ENCODE assay signal across 15 cellular contexts in the genomic region with DNA sequence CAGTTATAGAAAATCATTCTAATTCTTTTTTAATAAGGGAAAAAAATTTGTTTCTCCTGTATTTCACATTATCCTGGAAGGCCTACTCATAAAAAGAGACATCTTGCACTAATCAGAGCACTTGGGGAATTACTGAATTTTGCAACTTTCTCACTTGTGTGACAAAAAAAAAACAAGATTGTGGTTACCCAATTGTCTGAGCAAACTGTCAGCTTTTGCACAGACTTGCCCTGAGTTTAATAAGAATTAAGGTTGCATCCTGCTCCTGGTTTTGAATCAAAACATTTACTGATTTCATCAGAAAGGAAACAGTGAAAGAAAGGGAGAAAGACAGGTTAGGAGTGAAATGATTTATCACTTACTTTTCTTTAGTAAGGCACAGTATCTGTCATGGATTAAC. TPM values are rescaled to one million over a fixed set of nuclear protein-coding genes. Genes with fewer than 3 reads are reported as not detected.
DNase-seq lines count a peak whose midpoint lies in the region; ATAC-seq and TF ChIP-seq lines count a peak whose summit lies in the region.
"Had no signal": no experiment of that assay in that cellular context is flagged by ENCODE, and none has a peak within 500 bp of the region (broad histone marks: within the 10 kb centered on the region; RNA-seq: fewer than 3 reads in every experiment).

No MANE protein-coding gene starts in this region.

- CTCF ChIA-PET in SK-N-SH (lab: Yijun Ruan, JAX) (interaction anchor here (0.6 kb wide), 1 partner anchor 76 kb away, joined by 3 read pairs; no protein-coding TSS in a partner anchor), Panc1 (lab: Charles Lee) (no interaction called here)
- CTCF ChIA-PET in activated CD4-positive, alpha-beta memory T cell treated with anti-CD3 and anti-CD28 coated beads for 36 hours (lab: Charles Lee): no interaction called here

- BruUV-seq in Panc1 (replicated peaks; lab: Mats Ljungman, UMichigan): no TSS peak

- H3K27me3 Mint-ChIP-seq in activated CD4-positive, alpha-beta memory T cell treated with anti-CD3 and anti-CD28 coated beads for 36 hours: peaks cover 3% of the 10 kb centered on the region
- H3K27me3 Mint-ChIP-seq in progenitor cell of endocrine pancreas: no peaks in the 10 kb centered on the region

- no peaks in the 10 kb centered on the region for H3K9me3 Mint-ChIP-seq in activated CD4-positive, alpha-beta memory T cell treated with anti-CD3 and anti-CD28 coated beads for 36 hours
- no peaks in the 10 kb centered on the region for H3K9me3 Mint-ChIP-seq in progenitor cell of endocrine pancreas (ENCODE audit: low read depth)

- ATAC-seq in SK-N-SH treated with all-trans-retinoic acid at 6 μM for 48 hours (no peak; the same call in 2 of the 3 replicates), Panc1 (no peak), sciatic nerve (peak; percentile 95)

- H3K36me3 Mint-ChIP-seq in activated CD4-positive, alpha-beta memory T cell treated with anti-CD3 and anti-CD28 coated beads for 36 hours: no peaks in the 10 kb centered on the region
- no peaks in the 10 kb centered on the region for H3K36me3 Mint-ChIP-seq in progenitor cell of endocrine pancreas (ENCODE audit: insufficient read depth)

- intact Hi-C loops in Panc1 (cut with micrococcal nuclease; ENCODE audit: unreplicated experiment): no loop called here
- intact Hi-C loops in sciatic nerve (cut with DNase I): no loop called here
- intact Hi-C loops in activated CD4-positive, alpha-beta memory T cell treated with anti-CD3 and anti-CD28 coated beads for 36 hours (cut with micrococcal nuclease): no loop called here

- POLR2A ChIA-PET in SK-N-SH (lab: Yijun Ruan, JAX) (interaction anchor here (0.6 kb wide), 1 partner anchor 257 kb away, joined by 4 read pairs; no protein-coding TSS in a partner anchor), Panc1 (lab: Charles Lee) (interaction anchor here (0.6 kb wide), 1 partner anchor 19 kb away, joined by 3 read pairs; no protein-coding TSS in a partner anchor)
- POLR2A ChIA-PET in activated CD4-positive, alpha-beta memory T cell treated with anti-CD3 and anti-CD28 coated beads for 36 hours (lab: Charles Lee): no interaction called here

- H3K9me2 ChIP-seq in SK-N-SH: no peaks in the 10 kb centered on the region

- no peaks in the 10 kb centered on the region for H3K9me3 ChIP-seq in SK-N-SH
- no peaks in the 10 kb centered on the region for H3K9me3 ChIP-seq in Panc1 (ENCODE audit: control insufficient read depth, insufficient read depth, low read depth, low read length)
- H3K9me3 ChIP-seq: neutrophil had no signal

- no peak overlapping the region for H3K4me2 ChIP-seq in SK-N-SH
- H3K4me2 ChIP-seq: KMS-11 had no signal

- H3K79me2 ChIP-seq in SK-N-SH (ENCODE audit: insufficient read depth): no peaks in the 10 kb centered on the region

- no peak overlapping the region for H3K27ac Mint-ChIP-seq in activated CD4-positive, alpha-beta memory T cell treated with anti-CD3 and anti-CD28 coated beads for 36 hours
- H3K27ac Mint-ChIP-seq in progenitor cell of endocrine pancreas: no peak overlapping the region

- peaks cover 0 to 19% of the 10 kb centered on the region in 2 experiments; a peak in 3 of 4 replicates for H3K4me1 ChIP-seq in SK-N-SH (ENCODE audit: control insufficient read depth in 1 of 2, insufficient read depth in 2 of 2, low read depth in 1 of 2, low read length in 1 of 2)
- peaks cover 35% of the 10 kb centered on the region for H3K4me1 ChIP-seq in Panc1 (ENCODE audit: control insufficient read depth, insufficient read depth, low read length)

- no peak for DNase-seq in SK-N-SH
- no peak for DNase-seq in Panc1 (ENCODE audit: low read depth, low spot score)
- DNase-seq in fibroblast of gingiva (ENCODE audit: low read depth): peak; percentile 82
- no peak for DNase-seq in sciatic nerve (ENCODE audit: low spot score)
- DNase-seq in activated CD4-positive, alpha-beta memory T cell treated with anti-CD3 and anti-CD28 coated beads for 36 hours: no peak
- no peak for DNase-seq in KG1 (lab: John Stamatoyannopoulos, UW)
- no peak for DNase-seq in progenitor cell of endocrine pancreas (ENCODE audit: low spot score, unreplicated experiment)
- DNase-seq: 8988T; activated naive CD4-positive, alpha-beta T cell treated with anti-CD3 and anti-CD28 coated beads, Interleukin-2, amount 50 U/mL, for 16 hours; head of caudate nucleus had no signal

- H3K4me1 Mint-ChIP-seq in activated CD4-positive, alpha-beta memory T cell treated with anti-CD3 and anti-CD28 coated beads for 36 hours (ENCODE audit: low read depth): no peaks in the 10 kb centered on the region
- peaks cover 13% of the 10 kb centered on the region for H3K4me1 Mint-ChIP-seq in progenitor cell of endocrine pancreas (ENCODE audit: low read depth)

- H4K20me1 ChIP-seq in SK-N-SH (ENCODE audit: insufficient read depth): no peaks in the 10 kb centered on the region

- no peak overlapping the region for H3K4me3 ChIP-seq in SK-N-SH (ENCODE audit: low read depth in 2 of 2, low read length in 1 of 2)
- H3K4me3 ChIP-seq in Panc1 (ENCODE audit: low read depth in 2 of 2, low read length in 2 of 2): no peak overlapping the region

- no peak for TF ChIP-seq RAD21 in SK-N-SH (IDR thresholded peaks at IDR 0.05; ENCODE audit: low read length)

- H2AFZ ChIP-seq in SK-N-SH (ENCODE audit: low read depth): no peak overlapping the region

- no peak overlapping the region for H3K9ac ChIP-seq in SK-N-SH
- H3K9ac ChIP-seq: KMS-11 had no signal

- TF ChIP-seq CTCF in SK-N-SH (IDR thresholded peaks at IDR 0.05): no peak
- no peak for TF ChIP-seq CTCF in Panc1 (IDR thresholded peaks at IDR 0.05)
- no peak for TF ChIP-seq CTCF in progenitor cell of endocrine pancreas (IDR thresholded peaks at IDR 0.05; ENCODE audit: unreplicated experiment)

- no peaks in the 10 kb centered on the region for H3K36me3 ChIP-seq in SK-N-SH (replicated peaks in 1 of 2; ENCODE audit: control insufficient read depth in 1 of 2, insufficient read depth in 2 of 2, low read length in 1 of 2)
- H3K36me3 ChIP-seq in Panc1 (ENCODE audit: control insufficient read depth, insufficient read depth, low read length): no peaks in the 10 kb centered on the region
- H3K36me3 ChIP-seq: neutrophil had no signal

- in situ Hi-C loops in Panc1 (cut with HindIII; ENCODE audit: low pct_unique_long_range_greater_than_20kb, low sequenced_read_pairs): no loop called here

- peaks cover 24% of the 10 kb centered on the region for H3F3A ChIP-seq in SK-N-SH (replicated peaks; ENCODE audit: insufficient read depth)

- H3K27ac ChIP-seq in SK-N-SH (ENCODE audit: low read depth in 2 of 2, low read length in 1 of 2): peak overlapping the region; percentile 71 to 77; a peak in 3 of 4 replicates
- peak overlapping the region; percentile 94 for H3K27ac ChIP-seq in Panc1 (ENCODE audit: low read length)
- H3K27ac ChIP-seq: KMS-11, neutrophil had no signal

- no peaks in the 10 kb centered on the region for H3K27me3 ChIP-seq in SK-N-SH (ENCODE audit: insufficient read depth)
- H3K27me3 ChIP-seq in Panc1 (ENCODE audit: control insufficient read depth, insufficient read depth, low read length): no peaks in the 10 kb centered on the region

- TF ChIP-seq EP300 in SK-N-SH (IDR thresholded peaks at IDR 0.05; ENCODE audit: borderline replicate concordance in 1 of 2, low read depth in 1 of 2, low read length in 1 of 2): no peak

- no peak overlapping the region for H3K4me3 Mint-ChIP-seq in activated CD4-positive, alpha-beta memory T cell treated with anti-CD3 and anti-CD28 coated beads for 36 hours
- no peak overlapping the region for H3K4me3 Mint-ChIP-seq in progenitor cell of endocrine pancreas (ENCODE audit: low read depth)

TF ChIP-seq in SK-N-SH, 30 proteins besides CTCF, POLR2A, EP300 and RAD21:
- TF ChIP-seq NRF1 (IDR thresholded peaks at IDR 0.05; ENCODE audit: low read depth, low read length): no peak
- TF ChIP-seq, protein P1, sequence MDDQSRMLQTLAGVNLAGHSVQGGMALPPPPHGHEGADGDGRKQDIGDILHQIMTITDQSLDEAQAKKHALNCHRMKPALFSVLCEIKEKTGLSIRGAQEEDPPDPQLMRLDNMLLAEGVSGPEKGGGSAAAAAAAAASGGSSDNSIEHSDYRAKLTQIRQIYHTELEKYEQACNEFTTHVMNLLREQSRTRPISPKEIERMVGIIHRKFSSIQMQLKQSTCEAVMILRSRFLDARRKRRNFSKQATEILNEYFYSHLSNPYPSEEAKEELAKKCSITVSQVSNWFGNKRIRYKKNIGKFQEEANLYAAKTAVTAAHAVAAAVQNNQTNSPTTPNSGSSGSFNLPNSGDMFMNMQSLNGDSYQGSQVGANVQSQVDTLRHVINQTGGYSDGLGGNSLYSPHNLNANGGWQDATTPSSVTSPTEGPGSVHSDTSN (IDR thresholded peaks at IDR 0.05): 0 out of 2 replicates have a peak, but pooled peaks have one; percentile 4
- no peak for TF ChIP-seq RFX5 (IDR thresholded peaks at IDR 0.05; ENCODE audit: low read length)

TF ChIP-seq in SK-N-SH treated with all-trans-retinoic acid at 6 μM for 48 hours, 23 proteins besides CTCF, POLR2A, EP300 and RAD21 (continues in another document):
- TF ChIP-seq GLIS3 (CRISPR knock-in tag; IDR thresholded peaks at IDR 0.05): no peak
- TF ChIP-seq TCF4 (CRISPR knock-in tag; IDR thresholded peaks at IDR 0.05; ENCODE audit: borderline replicate concordance): no peak

RNA-seq across cellular contexts. Expression of a gene that starts 10.6 kb away (rescaled TPM):
- polyA plus RNA-seq in SK-N-SH (2012; rRNA removed): 0.87 and 0.93 TPM in 2 replicates
- polyA plus RNA-seq in SK-N-SH (2012; cell fraction: cytosol; rRNA removed): 0.36 and 0.47 TPM in 2 replicates
- 1.8 and 2.0 TPM in 2 replicates for polyA plus RNA-seq in SK-N-SH (2012; cell fraction: nucleus; rRNA removed)
- total RNA-seq in Panc1 (2021; ENCODE audit: unreplicated experiment) (23.1 TPM), sciatic nerve (3.0 TPM), progenitor cell of endocrine pancreas (16.7 and 17.6 TPM in 2 replicates)
- 11.3 TPM for polyA plus RNA-seq in Panc1 (2012; ENCODE audit: insufficient read length)
- under 1 TPM in 1 of 2 experiments, not detected in 1; 0.12 TPM for total RNA-seq in activated CD4-positive, alpha-beta memory T cell treated with anti-CD3 and anti-CD28 coated beads for 36 hours

RNA-seq across cellular contexts. Expression of a gene that starts 53.0 kb away (rescaled TPM):
- not detected in 2 replicates for polyA plus RNA-seq in SK-N-SH (2012; rRNA removed)
- polyA plus RNA-seq in SK-N-SH (2012; cell fraction: cytosol; rRNA removed): not detected in 2 replicates
- not detected in 2 replicates for polyA plus RNA-seq in SK-N-SH (2012; cell fraction: nucleus; rRNA removed)
- total RNA-seq in Panc1 (2021; ENCODE audit: unreplicated experiment) (not detected), sciatic nerve (not detected), progenitor cell of endocrine pancreas (not detected in 2 replicates)
- not detected for polyA plus RNA-seq in Panc1 (2012; ENCODE audit: insufficient read length)
- not detected for total RNA-seq in activated CD4-positive, alpha-beta memory T cell treated with anti-CD3 and anti-CD28 coated beads for 36 hours
- total RNA-seq: T-helper 2 cell treated with Interferon-gamma antibody and Interleukin-4, amounts not matched to agents 100 ng/mL and 5 ng/mL, for 36 hours; ureter had no signal
